8 cellular contexts compared by ENCODE assay signal in genomic region chr2:218034497-218035213, GRCh38. TPM values are rescaled to one million over a fixed set of nuclear protein-coding genes. Genes with fewer than 3 reads are reported as not detected.
DNase-seq lines count a peak whose midpoint lies in the region; ATAC-seq, FAIRE-seq and TF ChIP-seq lines count a peak whose summit lies in the region.
"Not testable (repeated sequence)": the region's sequence is repeated elsewhere in the genome, so short reads cannot be mapped to it uniquely, and the experiment has no call there.

No MANE protein-coding gene starts in this region.

- not testable (repeated sequence) for H2AK5ac ChIP-seq in H1 (ENCODE audit: low read depth, low read length); mesendoderm (ENCODE audit: low read length)

- not testable (repeated sequence) for H3K9me3 Mint-ChIP-seq in activated CD8-positive, alpha-beta memory T cell treated with anti-CD3 and anti-CD28 coated beads, Interleukin-2, amount 10 ng/mL, durations not matched to agents 7 days and 5 days (ENCODE audit: low read depth)

- not testable (repeated sequence) for H3K9me3 ChIP-seq in H1 (ENCODE audit: insufficient read depth in 2 of 2, low read depth in 1 of 2, low read length in 1 of 2)

- peak; percentile 63 to 66 for TF ChIP-seq RAD21 in H1 (IDR thresholded peaks at IDR 0.05 in 1 of 2, conservative IDR thresholded peaks at IDR 0.05 in 1 of 2; ENCODE audit: low read depth in 2 of 2, low read length in 2 of 2)

- DNase-seq in COR-L47 (lab: John Stamatoyannopoulos, UW) (peak; percentile 29), HL-60 (ENCODE audit: low read depth in 1 of 2, low spot score in 1 of 2) (peak; percentile 63 to 70), NOMO-1 treated with DMSO at 0.1 percent for 48 hours (lab: John Stamatoyannopoulos, UW; ENCODE audit: unreplicated experiment) (peak; percentile 78), H1 (ENCODE audit: low read depth in 1 of 2, low spot score in 2 of 2) (peak in 1 of 2 experiments; percentile 77), mesendoderm (peak; percentile 80)
- DNase-seq in activated CD8-positive, alpha-beta memory T cell treated with anti-CD3 and anti-CD28 coated beads, Interleukin-2, amount 10 ng/mL, durations not matched to agents 7 days and 5 days, result peak; percentile 77
- peak; percentile 28 for DNase-seq in stimulated activated CD8-positive, alpha-beta memory T cell treated with anti-CD3 and anti-CD28 coated beads, Interleukin-15, amount 100 ng/mL, for 24 hours (ENCODE audit: low read depth)

- not testable (repeated sequence) for H3K14ac ChIP-seq in H1 (ENCODE audit: insufficient read length)

- not testable (repeated sequence) for H3K79me2 ChIP-seq in H1 (ENCODE audit: control insufficient read depth in 1 of 2, insufficient read depth in 2 of 2, low read length in 2 of 2); mesendoderm (ENCODE audit: control insufficient read depth, insufficient read depth, low read length)

- CTCF ChIA-PET in activated CD8-positive, alpha-beta memory T cell treated with anti-CD3 and anti-CD28 coated beads, Interleukin-2, amount 10 ng/mL, durations not matched to agents 7 days and 5 days (lab: Charles Lee), result interaction anchor here (0.8 to 3.5 kb wide), 7 partner anchors 9 to 249 kb away, joined by 3 to 22 read pairs (median 3); partner anchors contain the start of gene RUFY4
- CTCF ChIA-PET in H1 (lab: Charles Lee; ENCODE audit: partially characterized antibody), result interaction anchor here (0.7 to 6.3 kb wide), 19 partner anchors 9 to 249 kb away, joined by 3 to 57 read pairs (median 3); no protein-coding TSS in a partner anchor

- H2AFZ ChIP-seq in H1 (ENCODE audit: low read length), result peak overlapping the region; percentile 91; the same call in 1 of the 2 replicates

- H3K27ac Mint-ChIP-seq in activated CD8-positive, alpha-beta memory T cell treated with anti-CD3 and anti-CD28 coated beads, Interleukin-2, amount 10 ng/mL, durations not matched to agents 7 days and 5 days, result peak overlapping the region; percentile 70

- H3K27me3 ChIP-seq in HL-60 (ENCODE audit: insufficient read depth, poor library complexity, severe bottlenecking), result peaks cover 10% of the 10 kb centered on the region
- H3K27me3 ChIP-seq in H1 (replicated peaks in 1 of 4; ENCODE audit: control insufficient read depth in 3 of 4, extremely low read depth in 1 of 4, insufficient read depth in 3 of 4, low read length in 3 of 4), result peaks cover 6 to 25% (median 20%) of the 10 kb centered on the region in 4 experiments
- H3K27me3 ChIP-seq in mesendoderm (ENCODE audit: insufficient read depth, low read length, poor library complexity), result not testable (repeated sequence)

- TF ChIP-seq POLR2A in H1 (IDR thresholded peaks at IDR 0.05; ENCODE audit: control extremely low read depth in 1 of 2, low read depth in 2 of 2, low read length in 2 of 2), result not testable (repeated sequence)

- H4K8ac ChIP-seq in H1 (ENCODE audit: extremely low read depth, insufficient read depth, low read length); mesendoderm (ENCODE audit: low read depth, low read length): not testable (repeated sequence)

- H2BK120ac ChIP-seq in H1 (replicated peaks; ENCODE audit: low read depth, low read length); mesendoderm (ENCODE audit: low read depth, low read length): not testable (repeated sequence)

- peaks cover 24% of the 10 kb centered on the region for H3K4me1 Mint-ChIP-seq in activated CD8-positive, alpha-beta memory T cell treated with anti-CD3 and anti-CD28 coated beads, Interleukin-2, amount 10 ng/mL, durations not matched to agents 7 days and 5 days

- 18% methylated on average over 18 of the region's 24 CpGs; no CpG with 5 or more reads in 1 of the 2 experiments for WGBS in H1 (ENCODE audit: extremely low coverage in 1 of 2, insufficient coverage in 1 of 2, insufficient read length in 1 of 2, insufficient replicate concordance in 2 of 2, low coverage in 1 of 2, low lambda C conversion rate in 2 of 2, missing lambda C conversion rate in 1 of 2), 2 experiments
- no CpG with 5 or more reads among the region's 24 CpGs for WGBS in mesendoderm (ENCODE audit: extremely low coverage, insufficient coverage, low lambda C conversion rate)

- not testable (repeated sequence) for H3K4ac ChIP-seq in H1 (replicated peaks; ENCODE audit: insufficient read length, low read depth, low read length); mesendoderm (ENCODE audit: low read depth, low read length)

- H3K4me1 ChIP-seq in H1 (replicated peaks in 1 of 4; ENCODE audit: control insufficient read depth in 3 of 4, insufficient read depth in 4 of 4, low read length in 3 of 4), result peaks cover 0 to 13% (median 5%) of the 10 kb centered on the region in 4 experiments; a peak in 5 of 7 replicates
- H3K4me1 ChIP-seq in mesendoderm (ENCODE audit: control insufficient read depth, low read depth, low read length), result not testable (repeated sequence)

- H4K91ac ChIP-seq in H1 (replicated peaks; ENCODE audit: insufficient read length, low read length), result not testable (repeated sequence)

- H3K36me3 ChIP-seq in H1 (ENCODE audit: control insufficient read depth in 2 of 4, insufficient read depth in 4 of 4, low read length in 3 of 4); mesendoderm (ENCODE audit: control insufficient read depth, insufficient read depth, low read length): not testable (repeated sequence)

- H3K27me3 Mint-ChIP-seq in activated CD8-positive, alpha-beta memory T cell treated with anti-CD3 and anti-CD28 coated beads, Interleukin-2, amount 10 ng/mL, durations not matched to agents 7 days and 5 days, result not testable (repeated sequence)

- peak; percentile 99 for FAIRE-seq in H1 (lab: Jason Lieb, UNC)

- not testable (repeated sequence) for H2BK20ac ChIP-seq in H1 (ENCODE audit: low read length)

- not testable (repeated sequence) for H3K79me1 ChIP-seq in H1 (ENCODE audit: low read depth, low read length); mesendoderm (ENCODE audit: low read length)

- not testable (repeated sequence) for H3K23ac ChIP-seq in H1 (ENCODE audit: insufficient read length); mesendoderm (ENCODE audit: low read length)

- peak overlapping the region; percentile 65 for H3K4me3 Mint-ChIP-seq in activated CD8-positive, alpha-beta memory T cell treated with anti-CD3 and anti-CD28 coated beads, Interleukin-2, amount 10 ng/mL, durations not matched to agents 7 days and 5 days

- peaks cover 17% of the 10 kb centered on the region; the same call in 1 of the 2 replicates for H3K23me2 ChIP-seq in H1 (ENCODE audit: low read depth, low read length)

- peak overlapping the region; percentile 9; the same call in 1 of the 2 replicates for H3K18ac ChIP-seq in H1 (ENCODE audit: extremely low read depth, low read length)
- not testable (repeated sequence) for H3K18ac ChIP-seq in mesendoderm (ENCODE audit: low read length)

- not testable (repeated sequence) for H2BK12ac ChIP-seq in H1 (ENCODE audit: low read depth, low read length)

- not testable (repeated sequence) for H3K36me3 Mint-ChIP-seq in activated CD8-positive, alpha-beta memory T cell treated with anti-CD3 and anti-CD28 coated beads, Interleukin-2, amount 10 ng/mL, durations not matched to agents 7 days and 5 days

- H4K20me1 ChIP-seq in H1 (replicated peaks in 1 of 2; ENCODE audit: control insufficient read depth in 1 of 2, insufficient read depth in 2 of 2, low read length in 2 of 2), result not testable (repeated sequence)

- POLR2A ChIA-PET in H1 (lab: Charles Lee; ENCODE audit: partially characterized antibody), result not testable (repeated sequence)

- peak overlapping the region; percentile 5 for H4K5ac ChIP-seq in H1 (ENCODE audit: insufficient read length, low read depth, low read length)
- not testable (repeated sequence) for H4K5ac ChIP-seq in mesendoderm (ENCODE audit: low read length)

- H3K27ac ChIP-seq in HL-60 (replicated peaks); H1 (ENCODE audit: low read depth, low read length); mesendoderm (ENCODE audit: low read depth, low read length): not testable (repeated sequence)

- H3K4me3 ChIP-seq in HL-60 (replicated peaks; ENCODE audit: insufficient read depth, low read length) (peak overlapping the region; percentile 52), H1 (ENCODE audit: extremely low read depth in 1 of 4, insufficient read depth in 2 of 4, low read depth in 3 of 4, low read length in 4 of 4) (peak overlapping the region; percentile 25 to 63 (median 44); a peak in 7 of 8 replicates), mesendoderm (ENCODE audit: low read length) (peak overlapping the region; percentile 6)

- TF ChIP-seq EP300 in H1 (IDR thresholded peaks at IDR 0.05; ENCODE audit: borderline replicate concordance in 1 of 2, low read depth in 2 of 2, low read length in 2 of 2), result not testable (repeated sequence)

- not testable (repeated sequence) for H2BK5ac ChIP-seq in H1 (ENCODE audit: low read depth, low read length); mesendoderm (ENCODE audit: low read length)

- H3K4me2 ChIP-seq in H1 (ENCODE audit: insufficient read depth in 1 of 2, low read depth in 2 of 2, low read length in 2 of 2) (peak overlapping the region; percentile 76 to 97), mesendoderm (ENCODE audit: low read length) (peak overlapping the region; percentile 85)

- H3K9ac ChIP-seq in H1 (replicated peaks in 1 of 4; ENCODE audit: extremely low read depth in 1 of 4, low read depth in 3 of 4, low read length in 3 of 4), result not testable (repeated sequence)
- H3K9ac ChIP-seq in mesendoderm (ENCODE audit: low read length), result peak overlapping the region; percentile 48

- ATAC-seq in GM21381 (IDR thresholded peaks at IDR 0.05; ENCODE audit: unreplicated experiment), result peak; percentile 87
- ATAC-seq in activated CD8-positive, alpha-beta memory T cell treated with anti-CD3 and anti-CD28 coated beads, Interleukin-2, amount 10 ng/mL, durations not matched to agents 7 days and 5 days, result peak; percentile 90

- peak; percentile 42 for TF ChIP-seq CTCF in HL-60 (IDR thresholded peaks at IDR 0.05; ENCODE audit: insufficient read depth, low read length)
- peak in 2 of 3 experiments; percentile 59 to 66; a peak in 3 of 4 replicates for TF ChIP-seq CTCF in H1 (IDR thresholded peaks at IDR 0.05; ENCODE audit: control extremely low read depth in 1 of 3, insufficient read depth in 1 of 3, low read depth in 1 of 3, low read length in 3 of 3)

- not testable (repeated sequence) for H3K56ac ChIP-seq in H1 (replicated peaks; ENCODE audit: insufficient read length, low read depth, low read length)
- peak overlapping the region; percentile 74 for H3K56ac ChIP-seq in mesendoderm (ENCODE audit: low read length)

- not testable (repeated sequence) for H2BK15ac ChIP-seq in H1 (ENCODE audit: low read length); mesendoderm (replicated peaks; ENCODE audit: low read depth)

RNA-seq across cellular contexts. Expression of gene TNS1, which starts 31.9 kb away (rescaled TPM):
- 1 to 10 TPM; 1.4 to 4.4 TPM for total RNA-seq in activated CD8-positive, alpha-beta memory T cell treated with anti-CD3 and anti-CD28 coated beads, Interleukin-2, amount 10 ng/mL, durations not matched to agents 7 days and 5 days
- 4.8 and 5.1 TPM in 2 replicates for total RNA-seq in H1 (2021; fragmentation: NEBNext Ultra II Directional; extraction: Animal tissue kit (Norgen Biotek cat#: 25700))
- polyA plus RNA-seq in H1 (2011; rRNA removed), result 1.5 and 1.9 TPM in 2 replicates
- 1.3 TPM for polyA plus RNA-seq in H1 (2011; cell fraction: cytosol; rRNA removed)
- 7.3 TPM for polyA plus RNA-seq in H1 (2011; cell fraction: nucleus; rRNA removed)
- 2.0 to 2.7 TPM (median 2.3 TPM) in 4 replicates for polyA plus RNA-seq in H1 (2012, experiment 1 of 2)
- 1.1 TPM for polyA plus RNA-seq in H1 (2012, experiment 2 of 2)
- 1.9 TPM for polyA plus RNA-seq in H1 (2013, experiment 1 of 2)
- 2.0 TPM for polyA plus RNA-seq in H1 (2013, experiment 2 of 2)
- 11.6 and 19.6 TPM in 2 replicates for polyA minus RNA-seq in H1 (2011; rRNA and poly(A)+ RNA removed)
- 4.1 TPM for polyA minus RNA-seq in H1 (2011; cell fraction: cytosol; rRNA and poly(A)+ RNA removed)
- polyA minus RNA-seq in H1 (2011; cell fraction: nucleus; rRNA and poly(A)+ RNA removed), result 15.0 TPM
- polyA plus RNA-seq in mesendoderm (2013, experiment 1 of 2), result 1.7 TPM
- 2.4 TPM for polyA plus RNA-seq in mesendoderm (2013, experiment 2 of 2)

RNA-seq across cellular contexts. Expression of gene RUFY4, which starts 34.4 kb away (rescaled TPM):
- total RNA-seq in activated CD8-positive, alpha-beta memory T cell treated with anti-CD3 and anti-CD28 coated beads, Interleukin-2, amount 10 ng/mL, durations not matched to agents 7 days and 5 days, result 1 to 10 TPM; 1.4 to 5.1 TPM
- total RNA-seq in H1 (2021; fragmentation: NEBNext Ultra II Directional; extraction: Animal tissue kit (Norgen Biotek cat#: 25700)), result 0.32 TPM in 1 of 2 replicates, not detected in the other
- 0.38 and 0.66 TPM in 2 replicates for polyA plus RNA-seq in H1 (2011; rRNA removed)
- 1.0 TPM for polyA plus RNA-seq in H1 (2011; cell fraction: cytosol; rRNA removed)
- 3.6 TPM for polyA plus RNA-seq in H1 (2011; cell fraction: nucleus; rRNA removed)
- polyA plus RNA-seq in H1 (2012, experiment 1 of 2), result 0.32 to 1.1 TPM (median 0.71 TPM) in 4 replicates
- not detected for polyA plus RNA-seq in H1 (2012, experiment 2 of 2)
- 0.30 TPM for polyA plus RNA-seq in H1 (2013, experiment 1 of 2)
- 0.11 TPM for polyA plus RNA-seq in H1 (2013, experiment 2 of 2)
- polyA minus RNA-seq in H1 (2011; rRNA and poly(A)+ RNA removed), result 0.51 and 1.2 TPM in 2 replicates
- polyA minus RNA-seq in H1 (2011; cell fraction: cytosol; rRNA and poly(A)+ RNA removed), result not detected
- polyA minus RNA-seq in H1 (2011; cell fraction: nucleus; rRNA and poly(A)+ RNA removed), result 1.5 TPM
- not detected for polyA plus RNA-seq in mesendoderm (2013, experiment 1 of 2)
- polyA plus RNA-seq in mesendoderm (2013, experiment 2 of 2), result 0.03 TPM
